ENCODE assay signal across 9 cellular contexts in genomic region chr14:56247495-56248087, GRCh38.
DNase-seq lines count a peak whose midpoint lies in the region; ATAC-seq and TF ChIP-seq lines count a peak whose summit lies in the region.
"Had no signal": no experiment of that assay in that cellular context is flagged by ENCODE, and none has a peak within 500 bp of the region (broad histone marks: within the 10 kb centered on the region; RNA-seq: fewer than 3 reads in every experiment).

No MANE protein-coding gene starts in this region.

- H3K36me3 Mint-ChIP-seq in neural crest cell (ENCODE audit: low read depth) = peaks cover 2% of the 10 kb centered on the region
- peaks cover 2% of the 10 kb centered on the region for H3K36me3 Mint-ChIP-seq in activated CD8-positive, alpha-beta T cell treated with anti-CD3 and anti-CD28 coated beads for 36 hours (ENCODE audit: low read depth)

- H3K9me3 ChIP-seq in colonic mucosa = no peaks in the 10 kb centered on the region

- TF ChIP-seq CTCF in colonic mucosa (IDR thresholded peaks at IDR 0.05) (peak; percentile 37), neural crest cell (conservative IDR thresholded peaks at IDR 0.05) (peak; percentile 56)
- no peak for TF ChIP-seq CTCF in activated CD8-positive, alpha-beta T cell treated with anti-CD3 and anti-CD28 coated beads for 36 hours (IDR thresholded peaks at IDR 0.05)

- no peak overlapping the region for H3K4me3 ChIP-seq in colonic mucosa

- no peaks in the 10 kb centered on the region for H3K4me1 Mint-ChIP-seq in neural crest cell
- H3K4me1 Mint-ChIP-seq in activated CD8-positive, alpha-beta T cell treated with anti-CD3 and anti-CD28 coated beads for 36 hours (ENCODE audit: low read depth) = no peaks in the 10 kb centered on the region

- CTCF ChIA-PET in activated CD8-positive, alpha-beta T cell treated with anti-CD3 and anti-CD28 coated beads for 36 hours (lab: Charles Lee) = no interaction called here

- peak; percentile 39 for DNase-seq in ELR (ENCODE audit: low read depth)
- peak; percentile 19 for DNase-seq in M059J (ENCODE audit: low read depth)
- DNase-seq in colonic mucosa = no peak
- no peak for DNase-seq in neural crest cell (ENCODE audit: low read depth, low spot score)
- DNase-seq in stimulated activated CD4-positive, alpha-beta T cell treated with anti-CD3 and anti-CD28 coated beads, Interleukin-2, amount 100 ng/mL, for 48 hours = no peak
- no peak for DNase-seq in activated CD8-positive, alpha-beta T cell treated with anti-CD3 and anti-CD28 coated beads for 36 hours
- no peak for DNase-seq in NOMO-1 treated with DMSO at 0.1 percent for 48 hours (lab: John Stamatoyannopoulos, UW; ENCODE audit: unreplicated experiment)
- no peak for DNase-seq in left cardiac atrium

- no peak overlapping the region for H3K27ac Mint-ChIP-seq in neural crest cell (ENCODE audit: unreplicated experiment)
- no peak overlapping the region for H3K27ac Mint-ChIP-seq in activated CD8-positive, alpha-beta T cell treated with anti-CD3 and anti-CD28 coated beads for 36 hours

- ATAC-seq in activated CD8-positive, alpha-beta T cell treated with anti-CD3 and anti-CD28 coated beads for 36 hours = no peak
- ATAC-seq in left cardiac atrium = no peak

- no peaks in the 10 kb centered on the region for H3K27me3 Mint-ChIP-seq in neural crest cell (ENCODE audit: low read depth)
- H3K27me3 Mint-ChIP-seq in activated CD8-positive, alpha-beta T cell treated with anti-CD3 and anti-CD28 coated beads for 36 hours = no peaks in the 10 kb centered on the region

- H3K9me3 Mint-ChIP-seq in neural crest cell = no peaks in the 10 kb centered on the region
- peaks cover 1% of the 10 kb centered on the region for H3K9me3 Mint-ChIP-seq in activated CD8-positive, alpha-beta T cell treated with anti-CD3 and anti-CD28 coated beads for 36 hours

- H3K4me3 Mint-ChIP-seq in neural crest cell = no peak overlapping the region
- H3K4me3 Mint-ChIP-seq in activated CD8-positive, alpha-beta T cell treated with anti-CD3 and anti-CD28 coated beads for 36 hours = no peak overlapping the region

- POLR2A ChIA-PET in activated CD8-positive, alpha-beta T cell treated with anti-CD3 and anti-CD28 coated beads for 36 hours (lab: Charles Lee) = no interaction called here

- intact Hi-C loops in colonic mucosa (cut with DNase I) (no loop called here), left cardiac atrium (cut with DNase I) (no loop called here)
- intact Hi-C loops in activated CD8-positive, alpha-beta T cell treated with anti-CD3 and anti-CD28 coated beads for 36 hours (cut with micrococcal nuclease) = no loop called here

- no peak overlapping the region for H3K9ac ChIP-seq in colonic mucosa (ENCODE audit: low read depth in 2 of 2, low read length in 2 of 2)

- H3K36me3 ChIP-seq in colonic mucosa = no peaks in the 10 kb centered on the region

- H3K4me1 ChIP-seq in colonic mucosa = no peaks in the 10 kb centered on the region

- no peaks in the 10 kb centered on the region for H3K27me3 ChIP-seq in colonic mucosa

- H3K27ac ChIP-seq in colonic mucosa = no peak overlapping the region
- H3K27ac ChIP-seq: HL-60 had no signal

Comparison
In these comparisons a context has a peak if more than half of its experiments do, and no peak if none do; other contexts are left out.
1. DNase-seq: peak in ELR (single experiment) and M059J (single experiment); none in colonic mucosa (single experiment), neural crest cell (single experiment), stimulated activated CD4-positive, alpha-beta T cell treated with anti-CD3 and anti-CD28 coated beads, Interleukin-2, amount 100 ng/mL, for 48 hours (0 of 2), activated CD8-positive, alpha-beta T cell treated with anti-CD3 and anti-CD28 coated beads for 36 hours (single experiment), NOMO-1 treated with DMSO at 0.1 percent for 48 hours (single experiment) and left cardiac atrium (single experiment).